Comparison of ENCODE assay signal across 8 cellular contexts in the genomic region with DNA sequence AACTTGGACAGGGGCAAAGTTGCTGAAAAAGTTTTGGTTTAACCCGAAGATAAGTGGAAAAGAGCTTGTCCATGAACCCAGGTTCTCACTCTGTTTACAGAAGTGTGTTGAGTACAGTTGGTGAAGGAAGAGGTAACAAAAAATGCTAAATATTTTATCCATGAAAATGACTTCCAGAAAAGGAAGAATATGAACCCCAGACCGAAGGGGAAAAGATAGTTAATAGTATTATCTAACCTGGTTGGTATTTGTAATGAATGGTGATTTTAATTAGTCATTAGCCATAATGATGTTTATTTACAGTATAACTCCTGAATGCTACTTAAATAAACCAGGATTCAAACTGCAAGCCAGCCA. TPM values are rescaled to one million over a fixed set of nuclear protein-coding genes. Genes with fewer than 3 reads are reported as not detected.
DNase-seq lines count a peak whose midpoint lies in the region; ATAC-seq and TF ChIP-seq lines count a peak whose summit lies in the region.

No MANE protein-coding gene starts in this region.

- POLR2A ChIA-PET in RWPE1 (lab: Yijun Ruan, JAX; ENCODE audit: low non-redundant PET), result no interaction called here

- ATAC-seq in GM18502 (IDR thresholded peaks at IDR 0.05; ENCODE audit: poor library complexity, unreplicated experiment) (no peak), HG02763 (IDR thresholded peaks at IDR 0.05; ENCODE audit: unreplicated experiment) (no peak)

- peak overlapping the region; percentile 83 for H3K27ac ChIP-seq in RWPE1

- H3K9me3 Mint-ChIP-seq in progenitor cell of endocrine pancreas (ENCODE audit: low read depth), result no peaks in the 10 kb centered on the region

- H3K27me3 ChIP-seq in GM06990 (replicated peaks; ENCODE audit: control insufficient read depth, insufficient read depth, low read length), result no peaks in the 10 kb centered on the region

- H3K36me3 ChIP-seq in GM06990 (ENCODE audit: control insufficient read depth, insufficient read depth, low read length), result peaks cover 7% of the 10 kb centered on the region

- no peak overlapping the region for H3K27ac Mint-ChIP-seq in progenitor cell of endocrine pancreas

- CTCF ChIA-PET in RWPE1 (lab: Yijun Ruan, JAX), result no interaction called here

- H3K4me3 ChIP-seq in GM06990 (replicated peaks; ENCODE audit: low read depth, low read length) (peak overlapping the region; percentile 78), epithelial cell of proximal tubule (ENCODE audit: low read depth, low read length) (peak overlapping the region; percentile 74)

- H3K4me3 Mint-ChIP-seq in progenitor cell of endocrine pancreas (ENCODE audit: low read depth), result peak overlapping the region; percentile 89

- peaks cover 17% of the 10 kb centered on the region for H3K36me3 Mint-ChIP-seq in progenitor cell of endocrine pancreas (ENCODE audit: insufficient read depth)

- peaks cover 16% of the 10 kb centered on the region for H3K4me1 Mint-ChIP-seq in progenitor cell of endocrine pancreas (ENCODE audit: low read depth)

- TF ChIP-seq CTCF in GM06990 (IDR thresholded peaks at IDR 0.05; ENCODE audit: insufficient read depth, low read length, poor library complexity, severe bottlenecking), result no peak
- no peak for TF ChIP-seq CTCF in RWPE1 (conservative IDR thresholded peaks at IDR 0.05; ENCODE audit: low read depth)
- TF ChIP-seq CTCF in epithelial cell of proximal tubule (conservative IDR thresholded peaks at IDR 0.05; ENCODE audit: low read depth, low read length), result no peak
- no peak for TF ChIP-seq CTCF in progenitor cell of endocrine pancreas (IDR thresholded peaks at IDR 0.05; ENCODE audit: unreplicated experiment)

- H3K27me3 Mint-ChIP-seq in progenitor cell of endocrine pancreas, result no peaks in the 10 kb centered on the region

- no peak for DNase-seq in GM06990 (ENCODE audit: extremely low read depth, insufficient read length)
- no peak for DNase-seq in RWPE1 (ENCODE audit: low spot score)
- no peak for DNase-seq in epithelial cell of proximal tubule (ENCODE audit: low read depth)
- no peak for DNase-seq in progenitor cell of endocrine pancreas (ENCODE audit: low spot score, unreplicated experiment)
- no peak for DNase-seq in HCEC 1CT
- no peak for DNase-seq in NCI-H748 treated with DMSO at 0.1 percent for 48 hours (lab: John Stamatoyannopoulos, UW)

RNA-seq across cellular contexts. Expression of a gene that starts 0.6 kb away (rescaled TPM):
- 3.2 and 3.3 TPM in 2 replicates for total RNA-seq in epithelial cell of proximal tubule
- 5.1 and 8.6 TPM in 2 replicates for total RNA-seq in progenitor cell of endocrine pancreas

RNA-seq across cellular contexts. Expression of a gene that starts 17.3 kb away (rescaled TPM):
- total RNA-seq in epithelial cell of proximal tubule (not detected in 2 replicates), progenitor cell of endocrine pancreas (not detected in 2 replicates)

RNA-seq across cellular contexts. Expression of a gene that starts 22.7 kb away (rescaled TPM):
- total RNA-seq in epithelial cell of proximal tubule (not detected in 2 replicates), progenitor cell of endocrine pancreas (7,084 and 7,668 TPM in 2 replicates)

RNA-seq across cellular contexts. Expression of a gene that starts 40.1 kb away (rescaled TPM):
- 32.1 and 33.6 TPM in 2 replicates for total RNA-seq in epithelial cell of proximal tubule
- 54.8 and 59.5 TPM in 2 replicates for total RNA-seq in progenitor cell of endocrine pancreas

Comparison
In these comparisons a context has a peak if more than half of its experiments do, and no peak if none do; other contexts are left out.
1. RNA of a gene that starts 22.7 kb away (total RNA-seq): 7,084 to 7,668 TPM in progenitor cell of endocrine pancreas; not detected in epithelial cell of proximal tubule; every median in the first group is over 1,000 times any median in the second.